Comparison of ENCODE assay signal across 5 cellular contexts in genomic region chr3:65607965-65608460, GRCh38.
A peak's percentile ranks its signal among the peaks of the same experiment; 100 is the strongest.
DNase-seq lines count a peak whose midpoint lies in the region; ATAC-seq, FAIRE-seq and TF ChIP-seq lines count a peak whose summit lies in the region.
"Not testable (repeated sequence)": the region's sequence is repeated elsewhere in the genome, so short reads cannot be mapped to it uniquely, and the experiment has no call there.

No MANE protein-coding gene starts in this region.

- not testable (repeated sequence) for H3K27me3 ChIP-seq in H9 (ENCODE audit: insufficient read depth, low read length); K562 (ENCODE audit: control insufficient read depth in 2 of 2, insufficient read depth in 2 of 2, low read length in 2 of 2); H1 (replicated peaks in 1 of 4; ENCODE audit: control insufficient read depth in 3 of 4, extremely low read depth in 1 of 4, insufficient read depth in 3 of 4, low read length in 3 of 4); HepG2 (ENCODE audit: control insufficient read depth in 1 of 2, insufficient read depth in 2 of 2, low read length in 2 of 2); right lobe of liver

- intact Hi-C loops in K562 (cut with micrococcal nuclease); HepG2 (cut with micrococcal nuclease; ENCODE audit: unreplicated experiment); right lobe of liver (cut with DNase I): not testable (repeated sequence)

- CTCF ChIA-PET in K562 (lab: Yijun Ruan, JAX; ENCODE audit: low intra/inter-chr PET ratio); H1 (lab: Charles Lee; ENCODE audit: partially characterized antibody); HepG2 (lab: Yijun Ruan, JAX; ENCODE audit: low intra/inter-chr PET ratio, low total read pairs): not testable (repeated sequence)

- peak overlapping the region in 2 of 3 experiments; percentile 44 to 52; a peak in 1 of 7 replicates for H3K27ac Mint-ChIP-seq in H9

- not testable (repeated sequence) for TF ChIP-seq RAD21 in K562 (CRISPR knock-in tag; conservative IDR thresholded peaks at IDR 0.05 in 1 of 2, IDR thresholded peaks at IDR 0.05 in 1 of 2); H1 (IDR thresholded peaks at IDR 0.05 in 1 of 2, conservative IDR thresholded peaks at IDR 0.05 in 1 of 2; ENCODE audit: low read depth in 2 of 2, low read length in 2 of 2); HepG2 (CRISPR knock-in tag; IDR thresholded peaks at IDR 0.05)

- H3K9me3 ChIP-seq in H9 (ENCODE audit: control insufficient read depth, low read depth, low read length); K562 (replicated peaks; ENCODE audit: control insufficient read depth, insufficient read depth, low read depth, low read length); H1 (ENCODE audit: insufficient read depth in 2 of 2, low read depth in 1 of 2, low read length in 1 of 2); HepG2 (ENCODE audit: low read length); right lobe of liver: not testable (repeated sequence)

- H3K14ac ChIP-seq in H9 (ENCODE audit: insufficient read depth, low read length); H1 (ENCODE audit: insufficient read length): not testable (repeated sequence)

- H2AK5ac ChIP-seq in H9 (ENCODE audit: insufficient read length, low read length); H1 (ENCODE audit: low read depth, low read length): not testable (repeated sequence)

- in situ Hi-C loops in K562 (cut with MboI); HepG2 (cut with HindIII; ENCODE audit: extremely low pct_ligation_motif_present, low pct_unique_long_range_greater_than_20kb): not testable (repeated sequence)

- not testable (repeated sequence) for H2BK20ac ChIP-seq in H9 (ENCODE audit: low read depth, low read length, poor library complexity, severe bottlenecking); H1 (ENCODE audit: low read length)

- not testable (repeated sequence) for H2BK15ac ChIP-seq in H9 (ENCODE audit: low read depth, low read length); H1 (ENCODE audit: low read length)

- FAIRE-seq in K562 (lab: Jason Lieb, UNC); H1 (lab: Jason Lieb, UNC); HepG2 (lab: Jason Lieb, UNC): not testable (repeated sequence)

- not testable (repeated sequence) for H3K36me3 ChIP-seq in K562 (ENCODE audit: control insufficient read depth, insufficient read depth, low read length); H1 (ENCODE audit: control insufficient read depth in 2 of 4, insufficient read depth in 4 of 4, low read length in 3 of 4); HepG2 (replicated peaks in 1 of 2; ENCODE audit: control insufficient read depth in 1 of 2, insufficient read depth in 2 of 2, low read length in 2 of 2); right lobe of liver

- not testable (repeated sequence) for H4K91ac ChIP-seq in H9 (ENCODE audit: insufficient read length, low read depth, low read length); H1 (replicated peaks; ENCODE audit: insufficient read length, low read length)

- H3K4me3 ChIP-seq in K562; H1 (ENCODE audit: extremely low read depth in 1 of 4, insufficient read depth in 2 of 4, low read depth in 3 of 4, low read length in 4 of 4); HepG2 (replicated peaks in 1 of 3; ENCODE audit: insufficient read depth in 1 of 3, low read depth in 2 of 3, low read length in 3 of 3); right lobe of liver: not testable (repeated sequence)

- peak; percentile 14; the same call in 2 of the 3 replicates for ATAC-seq in K562
- not testable (repeated sequence) for ATAC-seq in HepG2
- peak in 3 of 4 donors; percentile 30 to 77 (median 55) for ATAC-seq in right lobe of liver

- H3K18ac ChIP-seq in H9 (ENCODE audit: insufficient read length, low read depth, low read length); H1 (ENCODE audit: extremely low read depth, low read length): not testable (repeated sequence)

- H3K9me1 ChIP-seq in K562 (ENCODE audit: control insufficient read depth, insufficient read depth, low read length) = not testable (repeated sequence)

- not testable (repeated sequence) for H3K4me3 Mint-ChIP-seq in H9

- H3K79me2 ChIP-seq in H9 (ENCODE audit: insufficient read depth, low read length); K562 (ENCODE audit: control insufficient read depth, insufficient read depth, low read length); H1 (ENCODE audit: control insufficient read depth in 1 of 2, insufficient read depth in 2 of 2, low read length in 2 of 2); HepG2 (ENCODE audit: insufficient read depth, low read length): not testable (repeated sequence)

- not testable (repeated sequence) for H2BK5ac ChIP-seq in H9 (ENCODE audit: insufficient read length, low read length); H1 (ENCODE audit: low read depth, low read length)

- not testable (repeated sequence) for BruUV-seq in K562 (replicated peaks; lab: Mats Ljungman, UMichigan); HepG2 (replicated peaks; lab: Mats Ljungman, UMichigan)

- not testable (repeated sequence) for H3K79me1 ChIP-seq in H9 (ENCODE audit: insufficient read depth, low read depth, low read length, poor library complexity, severe bottlenecking); H1 (ENCODE audit: low read depth, low read length)

- peaks cover 23 to 28% of the 10 kb centered on the region in 2 experiments for H3K4me1 Mint-ChIP-seq in H9

- TF ChIP-seq POLR2A in K562 (conservative IDR thresholded peaks at IDR 0.05) (peak; percentile 87), H1 (IDR thresholded peaks at IDR 0.05; ENCODE audit: control extremely low read depth in 1 of 2, low read depth in 2 of 2, low read length in 2 of 2) (peak; percentile 51 to 57; a peak in 2 of 3 replicates)
- not testable (repeated sequence) for TF ChIP-seq POLR2A in HepG2 (IDR thresholded peaks at IDR 0.05; ENCODE audit: insufficient read depth in 1 of 2, low read depth in 2 of 2, low read length in 2 of 2); right lobe of liver (IDR thresholded peaks at IDR 0.05)

- TF ChIP-seq EP300 in K562 (IDR thresholded peaks at IDR 0.05; ENCODE audit: low read length); H1 (IDR thresholded peaks at IDR 0.05; ENCODE audit: borderline replicate concordance in 1 of 2, low read depth in 2 of 2, low read length in 2 of 2); HepG2 (IDR thresholded peaks at IDR 0.05; ENCODE audit: low read depth in 2 of 2, low read length in 2 of 2); HepG2 (CRISPR knock-in tag; IDR thresholded peaks at IDR 0.05; ENCODE audit: borderline replicate concordance): not testable (repeated sequence)

- not testable (repeated sequence) for H4K8ac ChIP-seq in H9 (replicated peaks; ENCODE audit: insufficient read length, low read depth, low read length); H1 (ENCODE audit: extremely low read depth, insufficient read depth, low read length)

- POLR2A ChIA-PET in K562 (lab: Yijun Ruan, JAX); HepG2 (lab: Yijun Ruan, JAX): not testable (repeated sequence)
- POLR2A ChIA-PET in H1 (lab: Charles Lee; ENCODE audit: partially characterized antibody) = interaction anchor here (1.7 to 2.0 kb wide), 2 partner anchors 9 to 10 kb away, joined by 6 to 23 read pairs; no protein-coding TSS in a partner anchor

- not testable (repeated sequence) for H2BK12ac ChIP-seq in H9 (ENCODE audit: insufficient read length, low read depth, low read length); H1 (ENCODE audit: low read depth, low read length)

- not testable (repeated sequence) for H3K4ac ChIP-seq in H9 (ENCODE audit: low read depth, low read length); H1 (replicated peaks; ENCODE audit: insufficient read length, low read depth, low read length)

- H3K9me3 Mint-ChIP-seq in H9 = not testable (repeated sequence)

- H3K9ac ChIP-seq in H9 (ENCODE audit: extremely low read depth, insufficient read length, low read length); K562 (ENCODE audit: insufficient read depth in 1 of 2, low read depth in 2 of 2, low read length in 2 of 2); H1 (replicated peaks in 1 of 4; ENCODE audit: extremely low read depth in 1 of 4, low read depth in 3 of 4, low read length in 3 of 4); HepG2 (ENCODE audit: insufficient read depth, low read depth, low read length): not testable (repeated sequence)

- H3K56ac ChIP-seq in H9 (ENCODE audit: insufficient read length, low read depth, low read length); H1 (replicated peaks; ENCODE audit: insufficient read length, low read depth, low read length): not testable (repeated sequence)

- H3K4me2 ChIP-seq in H9 (ENCODE audit: insufficient read depth, insufficient read length, low read length); K562 (ENCODE audit: insufficient read depth, low read length); H1 (ENCODE audit: insufficient read depth in 1 of 2, low read depth in 2 of 2, low read length in 2 of 2); HepG2 (ENCODE audit: low read depth, low read length): not testable (repeated sequence)

- H3K23me2 ChIP-seq in H9 (ENCODE audit: insufficient read length, low read depth, low read length, poor library complexity, severe bottlenecking); H1 (ENCODE audit: low read depth, low read length): not testable (repeated sequence)

- not testable (repeated sequence) for H3K27me3 Mint-ChIP-seq in H9 (ENCODE audit: low read depth)

- H3K36me3 Mint-ChIP-seq in H9 (ENCODE audit: insufficient read depth in 1 of 3, low read depth in 3 of 3) = not testable (repeated sequence)

- not testable (repeated sequence) for H2AFZ ChIP-seq in H9 (ENCODE audit: low read length); K562 (ENCODE audit: low read depth, low read length); H1 (ENCODE audit: low read length); HepG2 (ENCODE audit: low read length)

- not testable (repeated sequence) for H4K20me1 ChIP-seq in H9 (ENCODE audit: control insufficient read depth, insufficient read depth, insufficient read length); K562 (replicated peaks; ENCODE audit: control insufficient read depth, insufficient read depth, low read length); H1 (replicated peaks in 1 of 2; ENCODE audit: control insufficient read depth in 1 of 2, insufficient read depth in 2 of 2, low read length in 2 of 2); HepG2 (ENCODE audit: insufficient read depth, low read length)

- H3T11ph ChIP-seq in H9 (ENCODE audit: low read length) = not testable (repeated sequence)

- not testable (repeated sequence) for H2BK120ac ChIP-seq in H9 (ENCODE audit: low read depth, low read length, poor library complexity, severe bottlenecking); H1 (replicated peaks; ENCODE audit: low read depth, low read length)

- not testable (repeated sequence) for H4K5ac ChIP-seq in H9 (ENCODE audit: insufficient read length, low read depth, low read length); H1 (ENCODE audit: insufficient read length, low read depth, low read length)

- H3K4me1 ChIP-seq in H9 (ENCODE audit: insufficient read depth, low read length); H1 (replicated peaks in 1 of 4; ENCODE audit: control insufficient read depth in 3 of 4, insufficient read depth in 4 of 4, low read length in 3 of 4); HepG2 (ENCODE audit: insufficient read depth, low read length); right lobe of liver: not testable (repeated sequence)
- peaks cover 3 to 38% of the 10 kb centered on the region in 2 experiments; a peak in 3 of 5 replicates for H3K4me1 ChIP-seq in K562 (replicated peaks in 1 of 2; ENCODE audit: control insufficient read depth in 2 of 2, insufficient read depth in 2 of 2, low read length in 2 of 2)

- no CpG with 5 or more reads among the region's 8 CpGs for WGBS in H9 (ENCODE audit: extremely low coverage, insufficient read length, low lambda C conversion rate)
- WGBS in K562 (ENCODE audit: insufficient coverage, low coverage, missing lambda C conversion rate) = 55% methylated on average over 8 of the region's 8 CpGs
- WGBS in H1 (ENCODE audit: extremely low coverage in 1 of 2, insufficient coverage in 1 of 2, insufficient read length in 1 of 2, insufficient replicate concordance in 2 of 2, low coverage in 1 of 2, low lambda C conversion rate in 2 of 2, missing lambda C conversion rate in 1 of 2), 2 experiments = 89% methylated on average over 8 of the region's 8 CpGs; no CpG with 5 or more reads in 1 of the 2 experiments
- WGBS in HepG2 (ENCODE audit: low lambda C conversion rate) = 93% methylated on average over 8 of the region's 8 CpGs
- WGBS in right lobe of liver (ENCODE audit: insufficient coverage, low coverage, low lambda C conversion rate, missing lambda C conversion rate) = 74% methylated on average over 8 of the region's 8 CpGs

- not testable (repeated sequence) for TF ChIP-seq CTCF in H9 (conservative IDR thresholded peaks at IDR 0.05); K562 (IDR thresholded peaks at IDR 0.05 in 2 of 3, conservative IDR thresholded peaks at IDR 0.05 in 1 of 3; ENCODE audit: insufficient read depth in 2 of 3, low read depth in 1 of 3, low read length in 3 of 3); H1 (IDR thresholded peaks at IDR 0.05; ENCODE audit: control extremely low read depth in 1 of 3, insufficient read depth in 1 of 3, low read depth in 1 of 3, low read length in 3 of 3); HepG2 (CRISPR knock-in tag; IDR thresholded peaks at IDR 0.05); right lobe of liver (IDR thresholded peaks at IDR 0.05)

- DNase-seq in H9; K562 (ENCODE audit: extremely low read depth in 1 of 4, low spot score in 3 of 4); H1 (ENCODE audit: low read depth in 1 of 2, low spot score in 2 of 2); HepG2 (ENCODE audit: low spot score): not testable (repeated sequence)
- peak in 1 of 3 donors; percentile 55 for DNase-seq in right lobe of liver

- not testable (repeated sequence) for H3K23ac ChIP-seq in H9 (ENCODE audit: insufficient read length, low read depth, low read length); H1 (ENCODE audit: insufficient read length)

- not testable (repeated sequence) for H3K27ac ChIP-seq in H9 (ENCODE audit: insufficient read length, low read depth, low read length); K562 (ENCODE audit: extremely low read depth, low read depth, low read length); H1 (ENCODE audit: low read depth, low read length); HepG2 (ENCODE audit: extremely low read length, insufficient read depth, low read length); right lobe of liver
